Comparison of ENCODE assay signal across 16 cellular contexts in the genomic region with DNA sequence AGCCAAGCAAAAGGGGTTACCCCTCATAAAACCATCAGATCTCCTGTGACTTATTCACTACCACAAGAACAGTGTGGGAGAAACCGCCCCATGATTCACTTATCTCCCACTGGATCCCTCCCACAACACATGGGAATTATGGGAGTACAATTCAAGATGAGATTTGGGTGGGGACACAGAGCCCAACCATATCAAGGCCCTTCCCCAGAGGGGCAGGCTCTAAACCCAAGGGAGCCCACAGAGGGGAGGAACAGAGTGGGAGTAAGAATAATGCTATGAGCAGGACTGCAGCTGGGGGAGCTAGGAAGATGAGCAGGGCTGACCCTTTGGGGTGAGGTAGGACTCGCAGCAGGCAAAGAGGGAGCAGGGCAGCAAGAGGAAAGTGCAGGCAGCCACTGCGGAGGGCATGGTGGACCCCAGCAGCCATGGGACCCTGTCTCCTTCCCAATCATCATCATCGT. TPM values are rescaled to one million over a fixed set of nuclear protein-coding genes. Genes with fewer than 3 reads are reported as not detected.
A peak's percentile ranks its signal among the peaks of the same experiment; 100 is the strongest.
DNase-seq lines count a peak whose midpoint lies in the region; ATAC-seq and TF ChIP-seq lines count a peak whose summit lies in the region.
"Had no signal": no experiment of that assay in that cellular context is flagged by ENCODE, and none has a peak within 500 bp of the region (broad histone marks: within the 10 kb centered on the region; RNA-seq: fewer than 3 reads in every experiment).

No MANE protein-coding gene starts in this region.

- no peak for TF ChIP-seq CTCF in mucosa of descending colon (IDR thresholded peaks at IDR 0.05)

- no peaks in the 10 kb centered on the region for H3K27me3 ChIP-seq in subcutaneous abdominal adipose tissue (ENCODE audit: control insufficient read depth in 5 of 5, insufficient read depth in 4 of 5, low read length in 5 of 5)
- H3K27me3 ChIP-seq: heart left ventricle, pancreas had no signal

- DNase-seq in activated naive CD4-positive, alpha-beta T cell treated with Interleukin-2 at 50 U/mL for 16 hours = peak; percentile 1
- no peak for DNase-seq in activated naive CD4-positive, alpha-beta T cell treated with anti-CD3 and anti-CD28 coated beads, Interleukin-2, amount 10 ng/mL, durations not matched to agents 7 days and 5 days
- peak; percentile 56 for DNase-seq in activated CD4-positive, alpha-beta T cell treated with anti-CD3 and anti-CD28 coated beads, Interleukin-2, amount 10 ng/mL, durations not matched to agents 24 days and 14 days
- peak; percentile 62 for DNase-seq in mesenteric fat pad (ENCODE audit: low spot score)
- no peak for DNase-seq in NCI-H2081 (lab: John Stamatoyannopoulos, UW)
- no peak for DNase-seq in mucosa of descending colon
- DNase-seq: activated gamma-delta T cell treated with Interleukin-2 at 50 U/mL for 16 hours, Karpas-422, NCI-H1694 treated with DMSO at 0.1 percent for 48 hours, NCI-H774, SIG-M5 had no signal

- H3K36me3 ChIP-seq in subcutaneous abdominal adipose tissue (ENCODE audit: control insufficient read depth in 5 of 5, insufficient read depth in 5 of 5, low read length in 5 of 5) (peaks cover 0 to 2% (median 0%) of the 10 kb centered on the region in 5 donors), mucosa of descending colon (ENCODE audit: low read depth) (no peaks in the 10 kb centered on the region)
- H3K36me3 ChIP-seq: heart left ventricle, pancreas had no signal

- no peak overlapping the region for H3K9ac ChIP-seq in subcutaneous abdominal adipose tissue (ENCODE audit: low read length in 5 of 5)

- H3K9me3 Mint-ChIP-seq in activated naive CD4-positive, alpha-beta T cell treated with anti-CD3 and anti-CD28 coated beads, Interleukin-2, amount 10 ng/mL, durations not matched to agents 7 days and 5 days = no peaks in the 10 kb centered on the region
- H3K9me3 Mint-ChIP-seq in activated CD4-positive, alpha-beta T cell treated with anti-CD3 and anti-CD28 coated beads, Interleukin-2, amount 10 ng/mL, durations not matched to agents 24 days and 14 days = no peaks in the 10 kb centered on the region

- H3K27ac ChIP-seq in subcutaneous abdominal adipose tissue (ENCODE audit: low read depth, low read length) = peak overlapping the region; percentile 72
- H3K27ac ChIP-seq: epithelial cell of prostate, pancreas had no signal

- no peak for ATAC-seq in HG03432 (IDR thresholded peaks at IDR 0.05; ENCODE audit: unreplicated experiment)
- ATAC-seq in mucosa of descending colon = no peak
- ATAC-seq: pancreas had no signal

- intact Hi-C loops in activated CD4-positive, alpha-beta T cell treated with anti-CD3 and anti-CD28 coated beads, Interleukin-2, amount 10 ng/mL, durations not matched to agents 24 days and 14 days (cut with micrococcal nuclease) = loop anchor here (5.0 to 10.0 kb wide), 2 partner anchors 100 to 268 kb away; partner anchors contain the start of gene TSPAN18
- intact Hi-C loops in mucosa of descending colon (cut with DNase I, micrococcal nuclease) = loop anchor here in 1 of 2 donors (5.0 to 10.0 kb wide), 2 partner anchors 100 to 288 kb away; partner anchors contain the start of gene TSPAN18

- H3K36me3 Mint-ChIP-seq in activated naive CD4-positive, alpha-beta T cell treated with anti-CD3 and anti-CD28 coated beads, Interleukin-2, amount 10 ng/mL, durations not matched to agents 7 days and 5 days = peaks cover 8% of the 10 kb centered on the region
- H3K36me3 Mint-ChIP-seq in activated CD4-positive, alpha-beta T cell treated with anti-CD3 and anti-CD28 coated beads, Interleukin-2, amount 10 ng/mL, durations not matched to agents 24 days and 14 days (ENCODE audit: low read depth) = peaks cover 34% of the 10 kb centered on the region

- no peak overlapping the region for H3K4me3 Mint-ChIP-seq in activated naive CD4-positive, alpha-beta T cell treated with anti-CD3 and anti-CD28 coated beads, Interleukin-2, amount 10 ng/mL, durations not matched to agents 7 days and 5 days
- H3K4me3 Mint-ChIP-seq in activated CD4-positive, alpha-beta T cell treated with anti-CD3 and anti-CD28 coated beads, Interleukin-2, amount 10 ng/mL, durations not matched to agents 24 days and 14 days = no peak overlapping the region

- CTCF ChIA-PET in activated naive CD4-positive, alpha-beta T cell treated with anti-CD3 and anti-CD28 coated beads, Interleukin-2, amount 10 ng/mL, durations not matched to agents 7 days and 5 days (lab: Charles Lee) = interaction anchor here (1.3 to 6.0 kb wide), 3 partner anchors 68 to 286 kb away, joined by 4 to 38 read pairs (median 11); no protein-coding TSS in a partner anchor

- peaks cover 18% of the 10 kb centered on the region for H3K27me3 Mint-ChIP-seq in activated naive CD4-positive, alpha-beta T cell treated with anti-CD3 and anti-CD28 coated beads, Interleukin-2, amount 10 ng/mL, durations not matched to agents 7 days and 5 days
- no peaks in the 10 kb centered on the region for H3K27me3 Mint-ChIP-seq in activated CD4-positive, alpha-beta T cell treated with anti-CD3 and anti-CD28 coated beads, Interleukin-2, amount 10 ng/mL, durations not matched to agents 24 days and 14 days

- H3K9me3 ChIP-seq in subcutaneous abdominal adipose tissue (ENCODE audit: control insufficient read depth in 5 of 5, low read length in 5 of 5) = peaks cover 0 to 11% (median 4%) of the 10 kb centered on the region in 5 donors
- H3K9me3 ChIP-seq in mucosa of descending colon = no peaks in the 10 kb centered on the region
- H3K9me3 ChIP-seq: heart left ventricle, pancreas had no signal

- H3K27ac Mint-ChIP-seq in activated naive CD4-positive, alpha-beta T cell treated with anti-CD3 and anti-CD28 coated beads, Interleukin-2, amount 10 ng/mL, durations not matched to agents 7 days and 5 days = no peak overlapping the region
- peak overlapping the region; percentile 19 for H3K27ac Mint-ChIP-seq in activated CD4-positive, alpha-beta T cell treated with anti-CD3 and anti-CD28 coated beads, Interleukin-2, amount 10 ng/mL, durations not matched to agents 24 days and 14 days

- peaks cover 26% of the 10 kb centered on the region for H3K4me1 Mint-ChIP-seq in activated naive CD4-positive, alpha-beta T cell treated with anti-CD3 and anti-CD28 coated beads, Interleukin-2, amount 10 ng/mL, durations not matched to agents 7 days and 5 days
- H3K4me1 Mint-ChIP-seq in activated CD4-positive, alpha-beta T cell treated with anti-CD3 and anti-CD28 coated beads, Interleukin-2, amount 10 ng/mL, durations not matched to agents 24 days and 14 days = peaks cover 26% of the 10 kb centered on the region

- H3K4me3 ChIP-seq in subcutaneous abdominal adipose tissue (ENCODE audit: low read depth in 1 of 5, low read length in 5 of 5) (no peak overlapping the region), mucosa of descending colon (no peak overlapping the region)
- H3K4me3 ChIP-seq: heart left ventricle, pancreas had no signal

- H3K4me1 ChIP-seq in subcutaneous abdominal adipose tissue (ENCODE audit: control insufficient read depth in 5 of 5, insufficient read depth in 5 of 5, low read length in 5 of 5) (peaks cover 15 to 68% (median 42%) of the 10 kb centered on the region in 5 donors), mucosa of descending colon (ENCODE audit: low read depth) (peaks cover 4% of the 10 kb centered on the region)

RNA-seq across cellular contexts. Expression of gene CD82, which starts 59.3 kb away (rescaled TPM):
- total RNA-seq in activated CD4-positive, alpha-beta T cell treated with anti-CD3 and anti-CD28 coated beads, Interleukin-2, amount 10 ng/mL, durations not matched to agents 24 days and 14 days = 448 and 469 TPM in 2 replicates
- total RNA-seq in mesenteric fat pad (67.6 TPM), mucosa of descending colon (10 to 100 TPM; 27.2 to 43.2 (median 29.6) TPM)

Comparison
In these comparisons a context has a peak if more than half of its experiments do, and no peak if none do; other contexts are left out.
1. DNase-seq: peak in activated naive CD4-positive, alpha-beta T cell treated with Interleukin-2 at 50 U/mL for 16 hours (single experiment), activated CD4-positive, alpha-beta T cell treated with anti-CD3 and anti-CD28 coated beads, Interleukin-2, amount 10 ng/mL, durations not matched to agents 24 days and 14 days (single experiment) and mesenteric fat pad (single experiment); none in activated naive CD4-positive, alpha-beta T cell treated with anti-CD3 and anti-CD28 coated beads, Interleukin-2, amount 10 ng/mL, durations not matched to agents 7 days and 5 days (single experiment), NCI-H2081 (0 of 2) and mucosa of descending colon (0 of 3).